8 cellular contexts compared by ENCODE assay signal in genomic region chr15:92797168-92798052, GRCh38.
DNase-seq lines count a peak whose midpoint lies in the region; ATAC-seq, FAIRE-seq and TF ChIP-seq lines count a peak whose summit lies in the region.

No MANE protein-coding gene starts in this region.

- H3K27ac Mint-ChIP-seq in memory B cell: peak overlapping the region; percentile 85

- no peak overlapping the region for H3K4me3 Mint-ChIP-seq in memory B cell

- H3K27me3 ChIP-seq in dorsolateral prefrontal cortex: no peaks in the 10 kb centered on the region

- H3K9me3 ChIP-seq in SK-N-MC (ENCODE audit: low read depth, low read length): no peaks in the 10 kb centered on the region

- H3K27ac ChIP-seq in SK-N-MC: peak overlapping the region; percentile 65
- H3K27ac ChIP-seq in dorsolateral prefrontal cortex: peak overlapping the region in 41 of 59 donors; percentile 0 to 80 (median 40)

- no peaks in the 10 kb centered on the region for H3K36me3 ChIP-seq in SK-N-MC (ENCODE audit: insufficient read depth, low read length)

- peak; percentile 94 for ATAC-seq in memory B cell (ENCODE audit: low read depth)

- CTCF ChIA-PET in HEK293T (lab: Yijun Ruan, JAX): interaction anchor here (0.7 to 3.8 kb wide), 23 partner anchors 9 to 256 kb away, joined by 3 to 31 read pairs (median 4); partner anchors contain the start of gene CHD2

- H3K9me3 Mint-ChIP-seq in memory B cell: no peaks in the 10 kb centered on the region

- peak; percentile 71 to 97 (median 88) for TF ChIP-seq CTCF in dorsolateral prefrontal cortex (IDR thresholded peaks at IDR 0.05 in 54 of 56, conservative IDR thresholded peaks at IDR 0.05 in 2 of 56; ENCODE audit: low read depth in 1 of 56, partially characterized antibody in 56 of 56)

- peak in 5 of 6 experiments; percentile 13 to 86 (median 50) for DNase-seq in stimulated activated naive CD4-positive, alpha-beta T cell (lab: John Stamatoyannopoulos, UW)
- DNase-seq in stimulated activated naive CD4-positive, alpha-beta T cell treated with Interleukin-2 at 50 U/mL for 16 hours (lab: John Stamatoyannopoulos, UW): no peak
- DNase-seq in HEK293T (ENCODE audit: extremely low spot score): peak; percentile 59
- peak; percentile 91 for DNase-seq in NAMALWA (ENCODE audit: low spot score)
- peak; percentile 87 for DNase-seq in SK-N-MC (ENCODE audit: low read depth, low spot score)
- peak in 1 of 10 donors; percentile 13 for DNase-seq in dorsolateral prefrontal cortex
- peak; percentile 37 to 74 for DNase-seq in memory B cell (ENCODE audit: low spot score in 2 of 2)
- DNase-seq in urothelium cell line (ENCODE audit: low spot score): peak; percentile 41

- intact Hi-C loops in dorsolateral prefrontal cortex (cut with DNase I): loop anchor here in 1 of 2 donors (5.0 kb wide), 1 partner anchor 220 kb away; no protein-coding TSS in a partner anchor

- POLR2A ChIA-PET in HEK293T (lab: Yijun Ruan, JAX): interaction anchor here (1.3 to 2.7 kb wide), 4 partner anchors 11 to 110 kb away, joined by 4 to 12 read pairs (median 8); no protein-coding TSS in a partner anchor

- no peak for FAIRE-seq in urothelium cell line (lab: Jason Lieb, UNC)

- H3K4me1 Mint-ChIP-seq in memory B cell: peaks cover 8% of the 10 kb centered on the region

- H3K27me3 Mint-ChIP-seq in memory B cell: no peaks in the 10 kb centered on the region

- no peak overlapping the region for H3K4me3 ChIP-seq in SK-N-MC
- no peak overlapping the region for H3K4me3 ChIP-seq in dorsolateral prefrontal cortex

- no peak overlapping the region for H3K9ac ChIP-seq in SK-N-MC (ENCODE audit: insufficient read length)

- no peaks in the 10 kb centered on the region for H3K36me3 Mint-ChIP-seq in memory B cell

TF ChIP-seq in HEK293T, 16 proteins besides CTCF, POLR2A, EP300 and RAD21:
- no peak for TF ChIP-seq ELF4 (IDR thresholded peaks at IDR 0.05)
- TF ChIP-seq ZNF384 (IDR thresholded peaks at IDR 0.05): peak; percentile 19; the same call in 1 of the 2 replicates
TF ChIP-seq in HEK293T: peak in this region for 1.
